Comparison of ENCODE assay signal across 20 cellular contexts in the genomic region with DNA sequence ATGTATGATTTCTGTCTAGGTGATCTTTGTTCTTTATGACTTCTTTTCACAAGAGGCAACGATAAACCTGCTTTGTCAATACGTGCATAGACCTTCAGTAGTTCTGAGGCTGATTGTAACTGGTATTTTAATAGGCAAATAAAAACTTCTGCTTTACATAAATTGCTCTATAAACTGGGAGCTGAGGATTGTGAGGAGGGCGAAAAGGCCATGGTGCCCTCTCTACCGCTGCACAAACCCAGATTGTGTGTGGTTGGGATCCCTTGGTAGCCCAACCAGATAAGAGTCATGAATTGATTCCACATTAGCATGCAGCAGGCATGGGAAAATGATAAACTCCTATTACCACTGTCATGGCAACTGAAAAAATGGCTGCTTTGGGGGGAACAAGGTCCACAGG.
A peak's percentile ranks its signal among the peaks of the same experiment; 100 is the strongest.
DNase-seq lines count a peak whose midpoint lies in the region; ATAC-seq, FAIRE-seq and TF ChIP-seq lines count a peak whose summit lies in the region.
"Had no signal": no experiment of that assay in that cellular context is flagged by ENCODE, and none has a peak within 500 bp of the region (broad histone marks: within the 10 kb centered on the region; RNA-seq: fewer than 3 reads in every experiment).

No MANE protein-coding gene starts in this region.

- peak overlapping the region; percentile 70 for H3K9ac ChIP-seq in endothelial cell of umbilical vein (replicated peaks; ENCODE audit: extremely low read depth, insufficient read depth, low read length)

- H3K9me3 Mint-ChIP-seq in neural crest cell: no peaks in the 10 kb centered on the region
- H3K9me3 Mint-ChIP-seq: IgD-negative memory B cell had no signal

- H3K36me3 ChIP-seq in HAP-1 (replicated peaks): no peaks in the 10 kb centered on the region
- no peaks in the 10 kb centered on the region for H3K36me3 ChIP-seq in endothelial cell of umbilical vein (ENCODE audit: control insufficient read depth in 2 of 2, extremely low read depth in 1 of 2, insufficient read depth in 2 of 2, low read length in 2 of 2)

- H3K36me3 Mint-ChIP-seq in neural crest cell (ENCODE audit: low read depth): no peaks in the 10 kb centered on the region
- H3K36me3 Mint-ChIP-seq: IgD-negative memory B cell had no signal

- no peaks in the 10 kb centered on the region for H3K9me1 ChIP-seq in endothelial cell of umbilical vein (replicated peaks; ENCODE audit: control insufficient read depth, extremely low read depth, insufficient read depth, low read length)

- ATAC-seq in HG02970 (IDR thresholded peaks at IDR 0.05; ENCODE audit: low FRiP score, unreplicated experiment): no peak
- ATAC-seq: A549, Right ventricle myocardium inferior, SK-N-SH treated with all-trans-retinoic acid at 6 μM for 48 hours had no signal

- H3K4me3 Mint-ChIP-seq in neural crest cell: peak overlapping the region; percentile 75
- H3K4me3 Mint-ChIP-seq: B cell, IgD-negative memory B cell had no signal

- peak overlapping the region; percentile 95 for H3K27ac Mint-ChIP-seq in neural crest cell (ENCODE audit: unreplicated experiment)
- H3K27ac Mint-ChIP-seq: B cell, IgD-negative memory B cell had no signal

- H3K4me2 ChIP-seq in endothelial cell of umbilical vein (ENCODE audit: insufficient read depth, low read length): no peak overlapping the region
- H3K4me2 ChIP-seq: A549 had no signal

- H3K4me1 Mint-ChIP-seq in neural crest cell: peaks cover 52% of the 10 kb centered on the region
- H3K4me1 Mint-ChIP-seq: B cell had no signal

- H3K27ac ChIP-seq in endothelial cell of umbilical vein (ENCODE audit: insufficient read depth, low read depth, low read length): peak overlapping the region; percentile 58
- H3K27ac ChIP-seq: A549 had no signal

- H3K79me2 ChIP-seq in endothelial cell of umbilical vein (ENCODE audit: control insufficient read depth, insufficient read depth, low read length): no peaks in the 10 kb centered on the region

- in situ Hi-C loops in HAP-1 (cut with MboI; ENCODE audit: low sequenced_read_pairs): no loop called here

- TF ChIP-seq CTCF in endothelial cell of umbilical vein (IDR thresholded peaks at IDR 0.05; ENCODE audit: extremely low read depth in 1 of 2, insufficient read depth in 1 of 2, low read depth in 1 of 2, low read length in 2 of 2): no peak
- TF ChIP-seq CTCF in neural crest cell (conservative IDR thresholded peaks at IDR 0.05): no peak

- no peaks in the 10 kb centered on the region for H4K20me1 ChIP-seq in endothelial cell of umbilical vein (replicated peaks; ENCODE audit: control insufficient read depth, extremely low read depth, insufficient read depth, low read length)

- H2AFZ ChIP-seq in endothelial cell of umbilical vein (ENCODE audit: low read depth, low read length): no peak overlapping the region

- H3K27me3 ChIP-seq in HAP-1 (ENCODE audit: low read depth) (no peaks in the 10 kb centered on the region), endothelial cell of umbilical vein (ENCODE audit: control insufficient read depth in 2 of 2, insufficient read depth in 2 of 2, low read length in 2 of 2) (no peaks in the 10 kb centered on the region)

- no peaks in the 10 kb centered on the region for H3K9me3 ChIP-seq in HAP-1
- no peaks in the 10 kb centered on the region for H3K9me3 ChIP-seq in endothelial cell of umbilical vein (replicated peaks; ENCODE audit: control insufficient read depth, insufficient read depth, low read length)
- H3K9me3 ChIP-seq: A549 had no signal

- no peak for FAIRE-seq in endothelial cell of umbilical vein (lab: Jason Lieb, UNC)
- FAIRE-seq: A549 had no signal

- dilution Hi-C loops in endothelial cell of umbilical vein (cut with MboI; ENCODE audit: extremely low pct_ligation_motif_present, low sequenced_read_pairs): no loop called here

- no peak for TF ChIP-seq POLR2A in endothelial cell of umbilical vein (IDR thresholded peaks at IDR 0.05; ENCODE audit: low read depth, low read length)

- CTCF ChIA-PET in endothelial cell of umbilical vein (lab: Charles Lee): interaction anchor here (1.1 to 1.7 kb wide), 2 partner anchors 25 to 160 kb away, joined by 5 read pairs; no protein-coding TSS in a partner anchor

- H3K4me1 ChIP-seq in HAP-1 (peaks cover 57% of the 10 kb centered on the region), endothelial cell of umbilical vein (ENCODE audit: control insufficient read depth, extremely low read depth, insufficient read depth, low read length) (peaks cover 24% of the 10 kb centered on the region)
- H3K4me1 ChIP-seq: A549 had no signal

- H3K4me3 ChIP-seq in HAP-1 (no peak overlapping the region), endothelial cell of umbilical vein (replicated peaks in 1 of 3; ENCODE audit: insufficient read depth in 1 of 3, low read depth in 1 of 3, low read length in 3 of 3) (no peak overlapping the region)
- H3K4me3 ChIP-seq: A549 had no signal

- intact Hi-C loops in endothelial cell of umbilical vein (cut with micrococcal nuclease): loop anchor here (10.0 kb wide), 1 partner anchor 585 kb away; no protein-coding TSS in a partner anchor

- POLR2A ChIA-PET in endothelial cell of umbilical vein (lab: Charles Lee): no interaction called here

- H3K27me3 Mint-ChIP-seq in neural crest cell (ENCODE audit: low read depth): no peaks in the 10 kb centered on the region

- no TSS peak for BruUV-seq in endothelial cell of umbilical vein (replicated peaks; lab: Mats Ljungman, UMichigan)

- peak; percentile 38 to 59 for DNase-seq in HAP-1 (ENCODE audit: low spot score in 2 of 2)
- DNase-seq in NCI-H526 (lab: John Stamatoyannopoulos, UW): peak; percentile 97
- DNase-seq in endothelial cell of umbilical vein (ENCODE audit: low read depth, low spot score): no peak
- DNase-seq in neural crest cell (ENCODE audit: low read depth, low spot score): peak; percentile 17
- DNase-seq in stimulated activated naive CD4-positive, alpha-beta T cell treated with Interleukin-2 at 50 U/mL for 16 hours (lab: John Stamatoyannopoulos, UW): no peak
- DNase-seq in epidermal melanocyte (ENCODE audit: insufficient read length, low spot score): no peak
- no peak for DNase-seq in activated CD4-positive, alpha-beta T cell treated with anti-CD3 and anti-CD28 coated beads, Interleukin-2, amount 50 U/mL, for 48 hours
- DNase-seq: DMS 273 treated with DMSO at 0.1 percent for 48 hours, GOT3, MV-4-11, NCI-H1436 treated with DMSO at 0.1 percent for 48 hours, NCI-H2107, NCI-H345, NCI-H748 treated with DMSO at 0.1 percent for 48 hours had no signal

TF ChIP-seq in endothelial cell of umbilical vein, 7 proteins besides CTCF, POLR2A, EP300 and RAD21:
- TF ChIP-seq JUN (IDR thresholded peaks at IDR 0.05; ENCODE audit: borderline replicate concordance, insufficient read depth, insufficient read length, low read depth) (no peak), POLR2AphosphoS5 (IDR thresholded peaks at IDR 0.05; ENCODE audit: insufficient read depth, low read depth, low read length) (no peak), FOS (IDR thresholded peaks at IDR 0.05; ENCODE audit: borderline replicate concordance, insufficient read depth, low read length) (no peak), MYC (IDR thresholded peaks at IDR 0.05; ENCODE audit: low read depth, low read length) (no peak), EZH2 (IDR thresholded peaks at IDR 0.05; ENCODE audit: borderline replicate concordance, low read depth, low read length, severe bottlenecking) (no peak), GATA2 (IDR thresholded peaks at IDR 0.05; ENCODE audit: insufficient read depth, insufficient read length, low read depth, low read length) (no peak)
- TF ChIP-seq, protein P1, sequence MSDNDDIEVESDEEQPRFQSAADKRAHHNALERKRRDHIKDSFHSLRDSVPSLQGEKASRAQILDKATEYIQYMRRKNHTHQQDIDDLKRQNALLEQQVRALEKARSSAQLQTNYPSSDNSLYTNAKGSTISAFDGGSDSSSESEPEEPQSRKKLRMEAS (IDR thresholded peaks at IDR 0.05; ENCODE audit: insufficient read depth, insufficient read length): no peak

Comparison
In these comparisons a context has a peak if more than half of its experiments do, and no peak if none do; other contexts are left out.
1. DNase-seq: peak in HAP-1 (2 of 2), NCI-H526 (2 of 2) and neural crest cell (single experiment); none in endothelial cell of umbilical vein (single experiment), stimulated activated naive CD4-positive, alpha-beta T cell treated with Interleukin-2 at 50 U/mL for 16 hours (single experiment), epidermal melanocyte (single experiment) and activated CD4-positive, alpha-beta T cell treated with anti-CD3 and anti-CD28 coated beads, Interleukin-2, amount 50 U/mL, for 48 hours (0 of 2).